11 cellular contexts compared by ENCODE assay signal in the genomic region with DNA sequence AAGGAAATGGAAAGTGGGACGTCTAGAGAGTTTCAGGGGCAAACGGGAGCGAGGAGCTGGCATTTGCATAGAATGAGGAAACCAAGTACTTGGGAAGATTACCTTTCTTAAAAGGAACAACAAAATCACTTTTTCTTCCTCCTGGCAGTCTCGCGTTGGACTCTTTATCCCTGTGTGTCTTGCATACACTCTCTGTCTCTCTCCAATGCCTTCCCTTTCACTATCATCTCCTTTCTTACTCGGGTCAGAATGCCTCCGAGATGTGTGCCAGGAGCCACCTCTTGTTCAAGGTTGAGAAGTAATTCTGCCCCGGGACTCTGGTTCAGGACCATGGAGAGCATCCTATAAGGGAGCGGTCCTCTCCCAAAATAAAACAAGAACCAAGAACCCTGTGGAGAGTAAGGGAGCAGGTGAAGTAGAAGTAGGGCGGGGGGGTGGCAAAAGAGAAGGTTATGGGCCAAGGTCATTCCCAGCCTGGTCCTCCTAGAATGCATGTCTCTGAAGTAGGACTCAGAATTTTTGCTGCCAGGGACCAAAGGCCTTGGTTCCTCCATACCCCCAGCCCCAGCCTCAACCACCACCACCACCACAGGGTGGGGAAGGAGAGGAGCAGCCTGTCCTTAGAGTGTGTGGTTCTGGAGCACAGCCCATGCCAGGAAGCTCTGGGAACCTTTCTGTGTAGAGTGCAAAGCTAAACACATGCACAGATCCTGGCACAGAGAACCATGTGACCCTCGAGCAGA.
DNase-seq lines count a peak whose midpoint lies in the region; ATAC-seq and TF ChIP-seq lines count a peak whose summit lies in the region.
"Had no signal": no experiment of that assay in that cellular context is flagged by ENCODE, and none has a peak within 500 bp of the region (broad histone marks: within the 10 kb centered on the region; RNA-seq: fewer than 3 reads in every experiment).

No MANE protein-coding gene starts in this region.

- peaks cover 26% of the 10 kb centered on the region for H3K27me3 Mint-ChIP-seq in osteocyte (ENCODE audit: unreplicated experiment)

- no peaks in the 10 kb centered on the region for H3K9me3 ChIP-seq in liver (ENCODE audit: control insufficient read depth in 4 of 4, low read length in 3 of 4)
- H3K9me3 ChIP-seq: lower lobe of right lung had no signal

- H3K27me3 ChIP-seq in liver (ENCODE audit: control insufficient read depth in 4 of 4, insufficient read depth in 4 of 4, low read length in 3 of 4) = peaks cover 0 to 20% (median 3%) of the 10 kb centered on the region in 4 donors

- no peak overlapping the region for H3K4me3 Mint-ChIP-seq in osteocyte (ENCODE audit: unreplicated experiment)

- no peak overlapping the region for H3K4me3 ChIP-seq in Jurkat, Clone E6-1 (ENCODE audit: low read length)
- H3K4me3 ChIP-seq in liver (ENCODE audit: low read depth in 1 of 3, low read length in 3 of 3) (no peak overlapping the region), lower leg skin (ENCODE audit: low read depth, poor library complexity, severe bottlenecking) (no peak overlapping the region)
- H3K4me3 ChIP-seq: lower lobe of right lung had no signal

- peaks cover 2% of the 10 kb centered on the region for H3K36me3 Mint-ChIP-seq in osteocyte (ENCODE audit: unreplicated experiment)
- H3K36me3 Mint-ChIP-seq: activated naive CD4-positive, alpha-beta T cell treated with anti-CD3 and anti-CD28 coated beads, Interleukin-2, amount 50 U/mL, for 72 hours had no signal

- TF ChIP-seq POLR2A in lower leg skin (IDR thresholded peaks at IDR 0.05) = no peak

- no peak overlapping the region for H3K9ac ChIP-seq in liver (ENCODE audit: low read depth in 1 of 2, low read length in 2 of 2)

- H3K27ac ChIP-seq in liver (ENCODE audit: low read depth in 1 of 2, low read length in 2 of 2) = no peak overlapping the region
- H3K27ac ChIP-seq: lower lobe of right lung had no signal

- no peak overlapping the region for H3K27ac Mint-ChIP-seq in osteocyte (ENCODE audit: unreplicated experiment)
- H3K27ac Mint-ChIP-seq: activated naive CD4-positive, alpha-beta T cell treated with anti-CD3 and anti-CD28 coated beads, Interleukin-2, amount 50 U/mL, for 72 hours had no signal

- intact Hi-C loops in lower leg skin (cut with DNase I; ENCODE audit: low total_unique reads) = no loop called here

- no peaks in the 10 kb centered on the region for H3K9me3 Mint-ChIP-seq in osteocyte (ENCODE audit: unreplicated experiment)
- H3K9me3 Mint-ChIP-seq: activated naive CD4-positive, alpha-beta T cell treated with anti-CD3 and anti-CD28 coated beads, Interleukin-2, amount 50 U/mL, for 72 hours had no signal

- H3K4me1 ChIP-seq in liver (ENCODE audit: control insufficient read depth in 4 of 4, insufficient read depth in 4 of 4, low read length in 3 of 4) = no peaks in the 10 kb centered on the region
- H3K4me1 ChIP-seq: lower lobe of right lung had no signal

- WGBS in liver = 11% methylated on average over 11 of the region's 11 CpGs
- WGBS in lower leg skin, 2 donors = 18% methylated on average over 11 of the region's 11 CpGs

- peak; percentile 9 for DNase-seq in GM04504 (ENCODE audit: low read depth)
- peak; percentile 39 for DNase-seq in Jurkat, Clone E6-1 (ENCODE audit: low read depth, low spot score)
- peak; percentile 72 for DNase-seq in astrocyte of the hippocampus (ENCODE audit: low read depth, low spot score)
- no peak for DNase-seq in osteocyte (ENCODE audit: extremely low spot score, unreplicated experiment)
- DNase-seq in lower leg skin (ENCODE audit: low spot score in 2 of 2) = no peak
- DNase-seq: lower lobe of right lung, NCI-H446 had no signal

- TF ChIP-seq RAD21 in liver (IDR thresholded peaks at IDR 0.05) = no peak

- ATAC-seq in HG03460 (IDR thresholded peaks at IDR 0.05; ENCODE audit: unreplicated experiment) = no peak
- ATAC-seq in HG03432 (IDR thresholded peaks at IDR 0.05; ENCODE audit: unreplicated experiment) = no peak
- ATAC-seq: activated naive CD4-positive, alpha-beta T cell treated with anti-CD3 and anti-CD28 coated beads, Interleukin-2, amount 50 U/mL, for 72 hours; lower lobe of right lung had no signal

- TF ChIP-seq CTCF in liver (IDR thresholded peaks at IDR 0.05; ENCODE audit: low read depth, low read length, missing input control) (no peak), osteocyte (IDR thresholded peaks at IDR 0.05) (no peak), lower leg skin (IDR thresholded peaks at IDR 0.05) (no peak)

- peaks cover 5% of the 10 kb centered on the region for H3K4me1 Mint-ChIP-seq in osteocyte (ENCODE audit: unreplicated experiment)

- no peaks in the 10 kb centered on the region for H3K36me3 ChIP-seq in liver (ENCODE audit: control insufficient read depth in 4 of 4, insufficient read depth in 3 of 4, low read depth in 1 of 4, low read length in 3 of 4)
- H3K36me3 ChIP-seq: lower lobe of right lung had no signal

TF ChIP-seq in liver, 16 proteins besides CTCF, POLR2A, EP300 and RAD21:
- TF ChIP-seq HNF4G (IDR thresholded peaks at IDR 0.05) (no peak), JUND (IDR thresholded peaks at IDR 0.05) (no peak), TAF1 (conservative IDR thresholded peaks at IDR 0.05) (no peak)
- TF ChIP-seq, protein P1, sequence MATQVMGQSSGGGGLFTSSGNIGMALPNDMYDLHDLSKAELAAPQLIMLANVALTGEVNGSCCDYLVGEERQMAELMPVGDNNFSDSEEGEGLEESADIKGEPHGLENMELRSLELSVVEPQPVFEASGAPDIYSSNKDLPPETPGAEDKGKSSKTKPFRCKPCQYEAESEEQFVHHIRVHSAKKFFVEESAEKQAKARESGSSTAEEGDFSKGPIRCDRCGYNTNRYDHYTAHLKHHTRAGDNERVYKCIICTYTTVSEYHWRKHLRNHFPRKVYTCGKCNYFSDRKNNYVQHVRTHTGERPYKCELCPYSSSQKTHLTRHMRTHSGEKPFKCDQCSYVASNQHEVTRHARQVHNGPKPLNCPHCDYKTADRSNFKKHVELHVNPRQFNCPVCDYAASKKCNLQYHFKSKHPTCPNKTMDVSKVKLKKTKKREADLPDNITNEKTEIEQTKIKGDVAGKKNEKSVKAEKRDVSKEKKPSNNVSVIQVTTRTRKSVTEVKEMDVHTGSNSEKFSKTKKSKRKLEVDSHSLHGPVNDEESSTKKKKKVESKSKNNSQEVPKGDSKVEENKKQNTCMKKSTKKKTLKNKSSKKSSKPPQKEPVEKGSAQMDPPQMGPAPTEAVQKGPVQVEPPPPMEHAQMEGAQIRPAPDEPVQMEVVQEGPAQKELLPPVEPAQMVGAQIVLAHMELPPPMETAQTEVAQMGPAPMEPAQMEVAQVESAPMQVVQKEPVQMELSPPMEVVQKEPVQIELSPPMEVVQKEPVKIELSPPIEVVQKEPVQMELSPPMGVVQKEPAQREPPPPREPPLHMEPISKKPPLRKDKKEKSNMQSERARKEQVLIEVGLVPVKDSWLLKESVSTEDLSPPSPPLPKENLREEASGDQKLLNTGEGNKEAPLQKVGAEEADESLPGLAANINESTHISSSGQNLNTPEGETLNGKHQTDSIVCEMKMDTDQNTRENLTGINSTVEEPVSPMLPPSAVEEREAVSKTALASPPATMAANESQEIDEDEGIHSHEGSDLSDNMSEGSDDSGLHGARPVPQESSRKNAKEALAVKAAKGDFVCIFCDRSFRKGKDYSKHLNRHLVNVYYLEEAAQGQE (IDR thresholded peaks at IDR 0.05) = peak; percentile 100

Comparison
In these comparisons a context has a peak if more than half of its experiments do, and no peak if none do; other contexts are left out.
1. DNase-seq: peak in GM04504 (single experiment), Jurkat, Clone E6-1 (single experiment) and astrocyte of the hippocampus (single experiment); none in osteocyte (single experiment) and lower leg skin (0 of 2).